ENCODE assay signal across 1 cellular context in the genomic region with DNA sequence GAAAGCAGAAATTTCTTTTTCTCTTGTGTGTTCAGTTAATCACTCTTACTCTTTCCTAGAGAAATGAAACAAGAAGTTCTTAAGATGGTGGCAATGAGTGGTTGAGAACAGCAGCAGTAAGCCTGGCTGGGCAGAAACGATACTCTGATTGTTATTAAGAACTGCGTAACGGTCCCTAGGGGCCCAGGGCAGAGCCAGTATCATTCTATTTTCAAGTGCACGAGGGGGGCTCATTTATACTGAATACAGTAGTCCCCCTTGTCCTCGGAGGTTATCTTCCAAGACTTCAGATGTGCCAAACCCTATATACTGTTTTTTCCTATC.
TF ChIP-seq lines count a peak whose summit lies in the region.

No MANE protein-coding gene starts in this region.

TF ChIP-seq in GM23338, 12 proteins besides CTCF, POLR2A, EP300 and RAD21 (continued from another document):
- TF ChIP-seq, protein P1, sequence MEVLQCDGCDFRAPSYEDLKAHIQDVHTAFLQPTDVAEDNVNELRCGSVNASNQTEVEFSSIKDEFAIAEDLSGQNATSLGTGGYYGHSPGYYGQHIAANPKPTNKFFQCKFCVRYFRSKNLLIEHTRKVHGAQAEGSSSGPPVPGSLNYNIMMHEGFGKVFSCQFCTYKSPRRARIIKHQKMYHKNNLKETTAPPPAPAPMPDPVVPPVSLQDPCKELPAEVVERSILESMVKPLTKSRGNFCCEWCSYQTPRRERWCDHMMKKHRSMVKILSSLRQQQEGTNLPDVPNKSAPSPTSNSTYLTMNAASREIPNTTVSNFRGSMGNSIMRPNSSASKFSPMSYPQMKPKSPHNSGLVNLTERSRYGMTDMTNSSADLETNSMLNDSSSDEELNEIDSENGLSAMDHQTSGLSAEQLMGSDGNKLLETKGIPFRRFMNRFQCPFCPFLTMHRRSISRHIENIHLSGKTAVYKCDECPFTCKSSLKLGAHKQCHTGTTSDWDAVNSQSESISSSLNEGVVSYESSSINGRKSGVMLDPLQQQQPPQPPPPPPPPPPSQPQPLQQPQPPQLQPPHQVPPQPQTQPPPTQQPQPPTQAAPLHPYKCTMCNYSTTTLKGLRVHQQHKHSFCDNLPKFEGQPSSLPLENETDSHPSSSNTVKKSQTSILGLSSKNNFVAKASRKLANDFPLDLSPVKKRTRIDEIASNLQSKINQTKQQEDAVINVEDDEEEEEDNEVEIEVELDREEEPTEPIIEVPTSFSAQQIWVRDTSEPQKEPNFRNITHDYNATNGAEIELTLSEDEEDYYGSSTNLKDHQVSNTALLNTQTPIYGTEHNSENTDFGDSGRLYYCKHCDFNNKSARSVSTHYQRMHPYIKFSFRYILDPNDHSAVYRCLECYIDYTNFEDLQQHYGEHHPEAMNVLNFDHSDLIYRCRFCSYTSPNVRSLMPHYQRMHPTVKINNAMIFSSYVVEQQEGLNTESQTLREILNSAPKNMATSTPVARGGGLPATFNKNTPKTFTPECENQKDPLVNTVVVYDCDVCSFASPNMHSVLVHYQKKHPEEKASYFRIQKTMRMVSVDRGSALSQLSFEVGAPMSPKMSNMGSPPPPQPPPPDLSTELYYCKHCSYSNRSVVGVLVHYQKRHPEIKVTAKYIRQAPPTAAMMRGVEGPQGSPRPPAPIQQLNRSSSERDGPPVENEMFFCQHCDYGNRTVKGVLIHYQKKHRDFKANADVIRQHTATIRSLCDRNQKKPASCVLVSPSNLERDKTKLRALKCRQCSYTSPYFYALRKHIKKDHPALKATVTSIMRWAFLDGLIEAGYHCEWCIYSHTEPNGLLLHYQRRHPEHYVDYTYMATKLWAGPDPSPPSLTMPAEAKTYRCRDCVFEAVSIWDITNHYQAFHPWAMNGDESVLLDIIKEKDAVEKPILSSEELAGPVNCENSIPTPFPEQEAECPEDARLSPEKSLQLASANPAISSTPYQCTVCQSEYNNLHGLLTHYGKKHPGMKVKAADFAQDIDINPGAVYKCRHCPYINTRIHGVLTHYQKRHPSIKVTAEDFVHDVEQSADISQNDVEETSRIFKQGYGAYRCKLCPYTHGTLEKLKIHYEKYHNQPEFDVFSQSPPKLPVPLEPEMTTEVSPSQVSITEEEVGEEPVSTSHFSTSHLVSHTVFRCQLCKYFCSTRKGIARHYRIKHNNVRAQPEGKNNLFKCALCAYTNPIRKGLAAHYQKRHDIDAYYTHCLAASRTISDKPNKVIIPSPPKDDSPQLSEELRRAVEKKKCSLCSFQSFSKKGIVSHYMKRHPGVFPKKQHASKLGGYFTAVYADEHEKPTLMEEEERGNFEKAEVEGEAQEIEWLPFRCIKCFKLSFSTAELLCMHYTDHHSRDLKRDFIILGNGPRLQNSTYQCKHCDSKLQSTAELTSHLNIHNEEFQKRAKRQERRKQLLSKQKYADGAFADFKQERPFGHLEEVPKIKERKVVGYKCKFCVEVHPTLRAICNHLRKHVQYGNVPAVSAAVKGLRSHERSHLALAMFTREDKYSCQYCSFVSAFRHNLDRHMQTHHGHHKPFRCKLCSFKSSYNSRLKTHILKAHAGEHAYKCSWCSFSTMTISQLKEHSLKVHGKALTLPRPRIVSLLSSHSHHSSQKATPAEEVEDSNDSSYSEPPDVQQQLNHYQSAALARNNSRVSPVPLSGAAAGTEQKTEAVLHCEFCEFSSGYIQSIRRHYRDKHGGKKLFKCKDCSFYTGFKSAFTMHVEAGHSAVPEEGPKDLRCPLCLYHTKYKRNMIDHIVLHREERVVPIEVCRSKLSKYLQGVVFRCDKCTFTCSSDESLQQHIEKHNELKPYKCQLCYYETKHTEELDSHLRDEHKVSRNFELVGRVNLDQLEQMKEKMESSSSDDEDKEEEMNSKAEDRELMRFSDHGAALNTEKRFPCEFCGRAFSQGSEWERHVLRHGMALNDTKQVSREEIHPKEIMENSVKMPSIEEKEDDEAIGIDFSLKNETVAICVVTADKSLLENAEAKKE (CRISPR knock-in tag; IDR thresholded peaks at IDR 0.05), result no peak
- TF ChIP-seq NANOG (IDR thresholded peaks at IDR 0.05; ENCODE audit: borderline replicate concordance), result no peak
